In genomic region chr6:45655630-45656422, GRCh38 we compare ENCODE assay signal across 1 cellular context.
TF ChIP-seq lines count a peak whose summit lies in the region.

No MANE protein-coding gene starts in this region.

TF ChIP-seq in A549, 52 proteins besides CTCF, POLR2A, EP300 and RAD21 (continued from another document):
- TF ChIP-seq RARB (CRISPR knock-in tag; IDR thresholded peaks at IDR 0.05) (no peak), HOXB13 (CRISPR knock-in tag; IDR thresholded peaks at IDR 0.05; ENCODE audit: low read depth) (no peak), JUNB (IDR thresholded peaks at IDR 0.05) (peak; percentile 83), JUN (IDR thresholded peaks at IDR 0.05) (peak in 1 of 2 experiments; percentile 65; a peak in 3 of 5 replicates), EHMT2 (IDR thresholded peaks at IDR 0.05; ENCODE audit: low read depth) (no peak), CBX8 (IDR thresholded peaks at IDR 0.05) (no peak), ZC3H11A (IDR thresholded peaks at IDR 0.05) (no peak), CHD2 (IDR thresholded peaks at IDR 0.05; ENCODE audit: low read length, partially characterized antibody) (no peak), HEYL (CRISPR knock-in tag; IDR thresholded peaks at IDR 0.05) (no peak), SREBF2 (IDR thresholded peaks at IDR 0.05) (no peak), CEBPB (IDR thresholded peaks at IDR 0.05) (0 out of 4 replicates have a peak, but pooled peaks of 1 of the 2 experiments have one; percentile 5), E2F6 (IDR thresholded peaks at IDR 0.05; ENCODE audit: borderline replicate concordance, low read depth) (no peak), HOXA7 (CRISPR knock-in tag; IDR thresholded peaks at IDR 0.05) (no peak), EHF (CRISPR knock-in tag; IDR thresholded peaks at IDR 0.05) (no peak), NPAS2 (CRISPR knock-in tag; IDR thresholded peaks at IDR 0.05; ENCODE audit: borderline replicate concordance) (no peak), FOSB (CRISPR knock-in tag; IDR thresholded peaks at IDR 0.05) (no peak), GATA3 (IDR thresholded peaks at IDR 0.05; ENCODE audit: borderline replicate concordance) (peak; percentile 77; the same call in 1 of the 2 replicates), KDM5A (IDR thresholded peaks at IDR 0.05) (no peak), FOXS1 (CRISPR knock-in tag; IDR thresholded peaks at IDR 0.05) (no peak), FOSL2 (IDR thresholded peaks at IDR 0.05) (peak; percentile 69), FOSL2 (CRISPR knock-in tag; IDR thresholded peaks at IDR 0.05) (peak; percentile 73)
